Comparison of ENCODE assay signal across 29 cellular contexts in genomic region chr18:598053-598665, GRCh38. TPM values are rescaled to one million over a fixed set of nuclear protein-coding genes. Genes with fewer than 3 reads are reported as not detected.
DNase-seq lines count a peak whose midpoint lies in the region; ATAC-seq and TF ChIP-seq lines count a peak whose summit lies in the region.
"Had no signal": no experiment of that assay in that cellular context is flagged by ENCODE, and none has a peak within 500 bp of the region (broad histone marks: within the 10 kb centered on the region; RNA-seq: fewer than 3 reads in every experiment).

No MANE protein-coding gene starts in this region.

- peaks cover 4% of the 10 kb centered on the region for H3K4me1 ChIP-seq in suprapubic skin
- H3K4me1 ChIP-seq: BLaER1 treated with 17β-estradiol and CSF1 and Interleukin-3, amounts not matched to agents 10 nM and 100 nM had no signal

- no peak overlapping the region for H3K27ac Mint-ChIP-seq in activated CD4-positive, alpha-beta T cell treated with anti-CD3 and anti-CD28 coated beads, Interleukin-2, amount 10 ng/mL, durations not matched to agents 24 days and 14 days
- peak overlapping the region; percentile 97 for H3K27ac Mint-ChIP-seq in mesothelial cell of epicardium
- H3K27ac Mint-ChIP-seq in natural killer cell = no peak overlapping the region
- H3K27ac Mint-ChIP-seq: activated naive CD8-positive, alpha-beta T cell treated with anti-CD3 and anti-CD28 coated beads, Interleukin-2, amount 10 ng/mL, durations not matched to agents 7 days and 5 days; HFFc6; stimulated activated naive CD8-positive, alpha-beta T cell treated with anti-CD3 and anti-CD28 coated beads, Interleukin-15, Interleukin-2, amounts not matched to agents 100 ng/mL and 50 ng/mL, for 24 hours; T-helper 2 cell treated with Interferon-gamma antibody and Interleukin-4, amounts not matched to agents 5 μg/mL and 100 μg/mL, for 36 hours had no signal

- H3K27me3 Mint-ChIP-seq in activated CD4-positive, alpha-beta T cell treated with anti-CD3 and anti-CD28 coated beads, Interleukin-2, amount 10 ng/mL, durations not matched to agents 24 days and 14 days = peaks cover 45% of the 10 kb centered on the region
- H3K27me3 Mint-ChIP-seq in mesothelial cell of epicardium (ENCODE audit: low read depth) (no peaks in the 10 kb centered on the region), natural killer cell (ENCODE audit: low read depth in 2 of 2) (peaks cover 21 to 27% of the 10 kb centered on the region in 2 donors)

- no peak overlapping the region for H3K27ac ChIP-seq in suprapubic skin
- H3K27ac ChIP-seq: BLaER1 treated with 17β-estradiol and CSF1 and Interleukin-3, amounts not matched to agents 10 nM and 100 nM; epithelial cell of prostate; tibial nerve; WERI-Rb-1 had no signal

- TF ChIP-seq POLR2A in suprapubic skin (IDR thresholded peaks at IDR 0.05) = no peak

- H3K36me3 Mint-ChIP-seq in activated CD4-positive, alpha-beta T cell treated with anti-CD3 and anti-CD28 coated beads, Interleukin-2, amount 10 ng/mL, durations not matched to agents 24 days and 14 days (ENCODE audit: low read depth) = no peaks in the 10 kb centered on the region
- H3K36me3 Mint-ChIP-seq in mesothelial cell of epicardium (no peaks in the 10 kb centered on the region), natural killer cell (no peaks in the 10 kb centered on the region)
- H3K36me3 Mint-ChIP-seq: activated naive CD8-positive, alpha-beta T cell treated with anti-CD3 and anti-CD28 coated beads, Interleukin-2, amount 10 ng/mL, durations not matched to agents 7 days and 5 days had no signal

- peak overlapping the region; percentile 37 for H3K4me3 Mint-ChIP-seq in activated CD4-positive, alpha-beta T cell treated with anti-CD3 and anti-CD28 coated beads, Interleukin-2, amount 10 ng/mL, durations not matched to agents 24 days and 14 days
- peak overlapping the region; percentile 78 for H3K4me3 Mint-ChIP-seq in mesothelial cell of epicardium
- H3K4me3 Mint-ChIP-seq in natural killer cell = no peak overlapping the region
- H3K4me3 Mint-ChIP-seq: activated naive CD8-positive, alpha-beta T cell treated with anti-CD3 and anti-CD28 coated beads, Interleukin-2, amount 10 ng/mL, durations not matched to agents 7 days and 5 days; HFFc6; stimulated activated naive CD8-positive, alpha-beta T cell treated with anti-CD3 and anti-CD28 coated beads, Interleukin-15, Interleukin-2, amounts not matched to agents 100 ng/mL and 50 ng/mL, for 24 hours had no signal

- WGBS in suprapubic skin = 52% methylated on average over 6 of the region's 6 CpGs

- TF ChIP-seq CTCF in mesothelial cell of epicardium (IDR thresholded peaks at IDR 0.05; ENCODE audit: unreplicated experiment) = no peak
- no peak for TF ChIP-seq CTCF in suprapubic skin (IDR thresholded peaks at IDR 0.05)
- no peak for TF ChIP-seq CTCF in natural killer cell (IDR thresholded peaks at IDR 0.05)

- H3K27me3 ChIP-seq in suprapubic skin = no peaks in the 10 kb centered on the region
- H3K27me3 ChIP-seq: BLaER1 treated with 17β-estradiol and CSF1 and Interleukin-3, amounts not matched to agents 10 nM and 100 nM had no signal

- H3K9me3 Mint-ChIP-seq in activated CD4-positive, alpha-beta T cell treated with anti-CD3 and anti-CD28 coated beads, Interleukin-2, amount 10 ng/mL, durations not matched to agents 24 days and 14 days = no peaks in the 10 kb centered on the region
- H3K9me3 Mint-ChIP-seq in mesothelial cell of epicardium (no peaks in the 10 kb centered on the region), natural killer cell (no peaks in the 10 kb centered on the region)
- H3K9me3 Mint-ChIP-seq: activated naive CD8-positive, alpha-beta T cell treated with anti-CD3 and anti-CD28 coated beads, Interleukin-2, amount 10 ng/mL, durations not matched to agents 7 days and 5 days; HFFc6; stimulated activated naive CD8-positive, alpha-beta T cell treated with anti-CD3 and anti-CD28 coated beads, Interleukin-15, Interleukin-2, amounts not matched to agents 100 ng/mL and 50 ng/mL, for 24 hours; T-helper 2 cell treated with Interferon-gamma antibody and Interleukin-4, amounts not matched to agents 5 μg/mL and 100 μg/mL, for 36 hours had no signal

- H3K9me3 ChIP-seq in suprapubic skin = no peaks in the 10 kb centered on the region
- H3K9me3 ChIP-seq: BLaER1 treated with 17β-estradiol and CSF1 and Interleukin-3, amounts not matched to agents 10 nM and 100 nM; tibial nerve had no signal

- intact Hi-C loops in activated CD4-positive, alpha-beta T cell treated with anti-CD3 and anti-CD28 coated beads, Interleukin-2, amount 10 ng/mL, durations not matched to agents 24 days and 14 days (cut with micrococcal nuclease) = no loop called here
- intact Hi-C loops in natural killer cell (cut with micrococcal nuclease) (no loop called here), cardiac septum (cut with DNase I) (no loop called here)

- H3K4me3 ChIP-seq in suprapubic skin = no peak overlapping the region
- H3K4me3 ChIP-seq: BLaER1 treated with 17β-estradiol and CSF1 and Interleukin-3, amounts not matched to agents 10 nM and 100 nM; K562; tibial nerve had no signal

- H3K36me3 ChIP-seq in suprapubic skin = no peaks in the 10 kb centered on the region
- H3K36me3 ChIP-seq: BLaER1 treated with 17β-estradiol and CSF1 and Interleukin-3, amounts not matched to agents 10 nM and 100 nM; tibial nerve; WERI-Rb-1 had no signal

- no peak for ATAC-seq in natural killer cell
- ATAC-seq: K562, Panc1 had no signal

- peaks cover 8% of the 10 kb centered on the region for H3K4me1 Mint-ChIP-seq in activated CD4-positive, alpha-beta T cell treated with anti-CD3 and anti-CD28 coated beads, Interleukin-2, amount 10 ng/mL, durations not matched to agents 24 days and 14 days
- peaks cover 52% of the 10 kb centered on the region for H3K4me1 Mint-ChIP-seq in mesothelial cell of epicardium
- peaks cover 0 to 4% of the 10 kb centered on the region in 2 donors for H3K4me1 Mint-ChIP-seq in natural killer cell

- TF ChIP-seq EP300 in suprapubic skin (IDR thresholded peaks at IDR 0.05) = no peak

- no peak for DNase-seq in activated CD4-positive, alpha-beta T cell treated with anti-CD3 and anti-CD28 coated beads, Interleukin-2, amount 10 ng/mL, durations not matched to agents 24 days and 14 days
- DNase-seq in activated CD4-positive, alpha-beta T cell treated with anti-CD3 and anti-CD28 coated beads, Interleukin-2, amount 50 U/mL, for 1 hour = no peak
- peak; percentile 16 for DNase-seq in RPMI7951 (ENCODE audit: low read depth)
- DNase-seq in mesothelial cell of epicardium (ENCODE audit: low spot score in 2 of 2, unreplicated experiment in 2 of 2) = no peak
- no peak for DNase-seq in suprapubic skin (ENCODE audit: low spot score in 2 of 2)
- DNase-seq in natural killer cell = no peak
- no peak for DNase-seq in cardiac septum (ENCODE audit: low spot score)
- DNase-seq in DMS153 treated with DMSO at 0.1 percent for 48 hours (lab: John Stamatoyannopoulos, UW; ENCODE audit: unreplicated experiment) = no peak
- DNase-seq: activated CD4-positive, alpha-beta T cell treated with anti-CD3 and anti-CD28 coated beads, Interleukin-2, amount 50 U/mL, for 48 hours; activated naive CD8-positive, alpha-beta T cell treated with anti-CD3 and anti-CD28 coated beads, Interleukin-2, amount 10 ng/mL, durations not matched to agents 7 days and 5 days; GF-D8; HFFc6; hippocampal formation; NCI-H187 treated with DMSO at 0.1 percent for 48 hours; NCI-H345; nucleus accumbens; stimulated activated CD4-positive, alpha-beta T cell treated with anti-CD3 and anti-CD28 coated beads, Interleukin-12 subunit alpha, Interleukin-12 subunit beta, amount 100 ng/mL, for 4 hours; WERI-Rb-1 had no signal

RNA-seq across cellular contexts. Expression of gene CLUL1, which starts 1.4 kb away (rescaled TPM):
- not detected in 2 replicates for total RNA-seq in activated CD4-positive, alpha-beta T cell treated with anti-CD3 and anti-CD28 coated beads, Interleukin-2, amount 10 ng/mL, durations not matched to agents 24 days and 14 days
- 0.12 TPM in 1 of 2 replicates, not detected in the other for total RNA-seq in RPMI7951 (2014; rRNA removed; shearing (Covaris generic))
- total RNA-seq in mesothelial cell of epicardium (66.7 to 71.7 TPM (median 69.2 TPM) in 3 replicates), suprapubic skin (1 to 10 TPM in 3 of 4 donors, not detected in 1; 1.4 to 6.9 (median 3.5) TPM), natural killer cell (not detected), cardiac septum (not detected)
- total RNA-seq: activated naive CD8-positive, alpha-beta T cell treated with anti-CD3 and anti-CD28 coated beads, Interleukin-2, amount 10 ng/mL, durations not matched to agents 7 days and 5 days; chondrocyte; HFFc6 had no signal

RNA-seq across cellular contexts. Expression of gene CETN1, which starts 18.0 kb away (rescaled TPM):
- not detected in 2 replicates for total RNA-seq in activated CD4-positive, alpha-beta T cell treated with anti-CD3 and anti-CD28 coated beads, Interleukin-2, amount 10 ng/mL, durations not matched to agents 24 days and 14 days
- not detected in 2 replicates for total RNA-seq in RPMI7951 (2014; rRNA removed; shearing (Covaris generic))
- not detected in 3 replicates for total RNA-seq in mesothelial cell of epicardium
- total RNA-seq in suprapubic skin = not detected
- total RNA-seq in natural killer cell = not detected
- not detected for total RNA-seq in cardiac septum
- total RNA-seq: activated naive CD8-positive, alpha-beta T cell treated with anti-CD3 and anti-CD28 coated beads, Interleukin-2, amount 10 ng/mL, durations not matched to agents 7 days and 5 days; chondrocyte; HFFc6; lower leg skin; mucosa of gallbladder; SK-MEL-5; tibial nerve had no signal

RNA-seq across cellular contexts. Expression of gene TYMS, which starts 59.3 kb away (rescaled TPM):
- 269 and 276 TPM in 2 replicates for total RNA-seq in activated CD4-positive, alpha-beta T cell treated with anti-CD3 and anti-CD28 coated beads, Interleukin-2, amount 10 ng/mL, durations not matched to agents 24 days and 14 days
- 46.7 and 54.4 TPM in 2 replicates for total RNA-seq in RPMI7951 (2014; rRNA removed; shearing (Covaris generic))
- total RNA-seq in mesothelial cell of epicardium (54.0 to 60.8 TPM (median 55.4 TPM) in 3 replicates), suprapubic skin (1 to 10 TPM; 2.6 to 5.9 (median 3.2) TPM), natural killer cell (10 to 100 TPM in 1 of 3 donors, 1 to 10 TPM in 2; 5.8 to 13.6 (median 7.8) TPM), cardiac septum (1.9 TPM)
